Comparison of ENCODE assay signal across 12 cellular contexts in the genomic region with DNA sequence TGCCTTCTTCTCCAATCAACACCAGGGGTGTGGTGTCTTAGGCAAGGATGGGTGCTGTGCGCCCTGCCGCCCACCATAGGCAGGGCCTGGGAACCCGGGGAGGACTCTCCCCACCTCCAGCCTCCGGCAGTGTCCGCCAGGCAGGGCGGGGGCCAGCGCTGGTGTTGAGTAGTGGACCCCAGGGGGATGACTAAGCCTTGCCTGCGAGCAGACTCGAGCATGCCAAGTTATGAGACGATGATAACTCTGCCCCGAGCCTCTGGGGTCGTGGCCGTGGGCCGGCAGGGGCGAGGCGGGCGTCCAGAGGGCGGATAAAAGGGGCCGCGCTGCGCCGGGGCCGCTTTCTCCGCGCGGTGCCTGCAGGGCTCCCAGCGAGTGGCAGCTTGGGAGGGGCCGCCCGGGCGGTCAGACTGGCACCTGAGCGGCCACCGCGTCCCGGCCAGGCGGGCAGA. TPM values are rescaled to one million over a fixed set of nuclear protein-coding genes. Genes with fewer than 3 reads are reported as not detected.
A peak's percentile ranks its signal among the peaks of the same experiment; 100 is the strongest.
DNase-seq lines count a peak whose midpoint lies in the region; ATAC-seq, FAIRE-seq and TF ChIP-seq lines count a peak whose summit lies in the region.
"Had no signal": no experiment of that assay in that cellular context is flagged by ENCODE, and none has a peak within 500 bp of the region (broad histone marks: within the 10 kb centered on the region; RNA-seq: fewer than 3 reads in every experiment).

Gene MEDAG (plus strand): TSS at position 340 of the 452 bp plus-strand sequence. CDS start 245 bp downstream, outside the sequence.

- POLR2A ChIA-PET in AG04450 (lab: Yijun Ruan, JAX) (interaction anchor here (0.9 kb wide), 1 partner anchor 80 kb away, joined by 3 read pairs; no protein-coding TSS in a partner anchor), PC-3 (lab: Charles Lee; ENCODE audit: unreplicated experiment) (no interaction called here)

- H3K9me2 ChIP-seq in PC-3 (replicated peaks; ENCODE audit: low read length), result no peaks in the 10 kb centered on the region

- H4K20me1 ChIP-seq in PC-3 (ENCODE audit: low read length), result no peaks in the 10 kb centered on the region

- H3K9me3 ChIP-seq in AG04450 (ENCODE audit: control insufficient read depth, insufficient read depth, low read length) (no peaks in the 10 kb centered on the region; the same call in 1 of the 2 replicates), left ventricle myocardium inferior (replicated peaks) (no peaks in the 10 kb centered on the region), pancreas (no peaks in the 10 kb centered on the region), PC-3 (ENCODE audit: low read length) (no peaks in the 10 kb centered on the region)
- H3K9me3 ChIP-seq: BE2C had no signal

- no peak within 1 kb of the TSS for H3K4me2 ChIP-seq in PC-3 (ENCODE audit: low read length)

- no peak for FAIRE-seq in pancreas (lab: Jason Lieb, UNC)

- ATAC-seq in pancreas, result peak; percentile 43 to 76 (median 57)
- no peak for ATAC-seq in PC-3
- no peak for ATAC-seq in activated CD4-positive, CD25-positive, alpha-beta regulatory T cell treated with anti-CD3 and anti-CD28 coated beads, Interleukin-2, amount 50 U/mL, for 24 hours

- no peaks in the 10 kb centered on the region for H3F3A ChIP-seq in PC-3 (ENCODE audit: low read length, unreplicated experiment)

- DNase-seq in AG04450 (ENCODE audit: low read depth, low spot score) (no peak), astrocyte of the spinal cord (ENCODE audit: low read depth, low spot score) (peak; percentile 78), left ventricle myocardium inferior (peak; percentile 85), pancreas (peak in 5 of 6 donors; percentile 19 to 76 (median 38)), PC-3 (no peak), putamen (ENCODE audit: low spot score) (no peak)
- no peak for DNase-seq in activated effector memory CD4-positive, alpha-beta T cell treated with Interleukin-2 at 50 U/mL for 16 hours
- DNase-seq: anterior cingulate cortex, BE2C, NCI-H510A treated with DMSO at 0.1 percent for 48 hours had no signal

- H3K36me3 ChIP-seq in left ventricle myocardium inferior (no peaks in the 10 kb centered on the region), pancreas (no peaks in the 10 kb centered on the region), PC-3 (ENCODE audit: low read depth, low read length) (no peaks in the 10 kb centered on the region)
- H3K36me3 ChIP-seq: BE2C had no signal

- H3K27ac ChIP-seq in AG04450 (ENCODE audit: low read depth, low read length) (no peak within 1 kb of the TSS), left ventricle myocardium inferior (replicated peaks) (peak within 1 kb of the TSS; percentile 81), pancreas (peak within 1 kb of the TSS in 1 of 4 donors; percentile 22), PC-3 (ENCODE audit: low read length) (no peak within 1 kb of the TSS)
- H3K27ac ChIP-seq: VCaP had no signal

- peaks cover 40% of the 10 kb centered on the region for H3K4me1 ChIP-seq in left ventricle myocardium inferior
- no peaks in the 10 kb centered on the region for H3K4me1 ChIP-seq in pancreas
- H3K4me1 ChIP-seq in PC-3 (ENCODE audit: insufficient read depth, low read length), result no peaks in the 10 kb centered on the region

- BruUV-seq in PC-3 (replicated peaks; lab: Mats Ljungman, UMichigan), result no TSS peak

- in situ Hi-C loops in astrocyte of the spinal cord (cut with HindIII; ENCODE audit: low sequenced_read_pairs), result no loop called here

- TF ChIP-seq CTCF in AG04450 (IDR thresholded peaks at IDR 0.05; ENCODE audit: low read depth, low read length) (no peak), astrocyte of the spinal cord (IDR thresholded peaks at IDR 0.05; ENCODE audit: low read depth, low read length) (no peak), left ventricle myocardium inferior (IDR thresholded peaks at IDR 0.05; ENCODE audit: borderline replicate concordance) (no peak), pancreas (IDR thresholded peaks at IDR 0.05) (no peak), PC-3 (conservative IDR thresholded peaks at IDR 0.05; ENCODE audit: low read depth, low read length) (no peak)

- no peaks in the 10 kb centered on the region for H3K79me2 ChIP-seq in PC-3 (ENCODE audit: low read length)

- no peak within 1 kb of the TSS for H2AFZ ChIP-seq in PC-3 (ENCODE audit: low read length)

- no peaks in the 10 kb centered on the region for H3K27me3 ChIP-seq in AG04450 (ENCODE audit: control insufficient read depth, insufficient read depth, low read length)
- peaks cover 42% of the 10 kb centered on the region for H3K27me3 ChIP-seq in left ventricle myocardium inferior (ENCODE audit: low read depth)
- H3K27me3 ChIP-seq in pancreas, result peaks cover 0 to 16% (median 4%) of the 10 kb centered on the region in 4 donors
- H3K27me3 ChIP-seq in PC-3 (ENCODE audit: low read length), result peaks cover 68% of the 10 kb centered on the region
- H3K27me3 ChIP-seq: BE2C had no signal

- no peak within 1 kb of the TSS for H3K9ac ChIP-seq in PC-3 (ENCODE audit: low read length)

- CTCF ChIA-PET in AG04450 (lab: Charles Lee), result interaction anchor here (1.4 kb wide), 2 partner anchors 13 to 40 kb away, joined by 4 to 6 read pairs; no protein-coding TSS in a partner anchor
- CTCF ChIA-PET in PC-3 (lab: Charles Lee), result no interaction called here

- H3K4me3 ChIP-seq in AG04450 (ENCODE audit: low read depth, low read length), result peak within 1 kb of the TSS; percentile 7; the same call in 1 of the 2 replicates
- H3K4me3 ChIP-seq in astrocyte of the spinal cord (ENCODE audit: low read depth, low read length), result peak within 1 kb of the TSS; percentile 16
- H3K4me3 ChIP-seq in left ventricle myocardium inferior, result peak within 1 kb of the TSS; percentile 71
- H3K4me3 ChIP-seq in pancreas, result peak within 1 kb of the TSS in 3 of 4 donors; percentile 0 to 44 (median 27)
- no peak within 1 kb of the TSS for H3K4me3 ChIP-seq in PC-3 (ENCODE audit: low read length)

- intact Hi-C loops in left ventricle myocardium inferior (cut with micrococcal nuclease) (no loop called here), pancreas (cut with DNase I) (no loop called here), PC-3 (cut with micrococcal nuclease) (no loop called here)

- WGBS in pancreas, 2 donors, result 4 to 5% methylated on average over 18 to 35 of the region's 35 CpGs

RNA-seq across cellular contexts. Expression of gene MEDAG, which starts in this region (rescaled TPM):
- polyA plus RNA-seq in AG04450 (2011; rRNA removed) (3.2 and 3.7 TPM in 2 replicates), pancreas (1 to 10 TPM; 5.5 to 5.9 TPM)
- polyA minus RNA-seq in AG04450 (2011; rRNA and poly(A)+ RNA removed), result 1.9 and 2.4 TPM in 2 replicates
- total RNA-seq in left ventricle myocardium inferior (5.9 TPM), pancreas (1 to 10 TPM in 4 of 6 donors, under 1 TPM in 2; 0.56 to 6.7 (median 1.7) TPM), PC-3 (2014; rRNA removed) (not detected in 2 replicates)

Comparison
In these comparisons a context has a peak if more than half of its experiments do, and no peak if none do; other contexts are left out.
1. DNase-seq: peak in astrocyte of the spinal cord (single experiment), left ventricle myocardium inferior (single experiment) and pancreas (5 of 6); none in AG04450 (single experiment), PC-3 (single experiment), activated effector memory CD4-positive, alpha-beta T cell treated with Interleukin-2 at 50 U/mL for 16 hours (single experiment) and putamen (single experiment).
2. ATAC-seq: peak in pancreas (4 of 4); none in PC-3 (single experiment) and activated CD4-positive, CD25-positive, alpha-beta regulatory T cell treated with anti-CD3 and anti-CD28 coated beads, Interleukin-2, amount 50 U/mL, for 24 hours (0 of 2).